Comparison of ENCODE assay signal across 24 cellular contexts in the genomic region with DNA sequence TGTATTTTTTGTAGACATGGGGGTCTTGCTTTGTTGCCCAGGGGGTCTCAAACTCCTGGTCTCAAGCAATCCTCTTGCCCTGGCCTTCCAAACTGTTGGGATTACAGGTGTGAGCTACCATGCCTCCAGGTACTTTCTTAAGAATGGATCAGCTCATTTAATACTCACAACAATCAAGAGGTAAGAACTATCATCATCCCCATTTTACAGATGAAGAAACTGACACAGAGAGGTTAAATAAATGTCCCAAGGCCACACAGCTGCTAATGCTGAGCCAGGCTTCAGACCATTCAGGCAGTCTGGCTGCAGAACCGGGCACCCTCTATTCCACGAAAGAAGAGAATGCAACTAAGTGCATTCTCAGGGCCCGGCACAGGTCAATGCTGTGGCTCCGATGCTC. TPM values are rescaled to one million over a fixed set of nuclear protein-coding genes. Genes with fewer than 3 reads are reported as not detected.
"Had no signal": no experiment of that assay in that cellular context is flagged by ENCODE, and none has a peak within 500 bp of the region (broad histone marks: within the 10 kb centered on the region; RNA-seq: fewer than 3 reads in every experiment).

No MANE protein-coding gene starts in this region.

- H3K4me3 Mint-ChIP-seq: activated CD4-positive, alpha-beta memory T cell treated with anti-CD3 and anti-CD28 coated beads, Interleukin-2, amount 10 ng/mL, durations not matched to agents 7 days and 5 days; activated CD4-positive, alpha-beta T cell treated with anti-CD3 and anti-CD28 coated beads, Interleukin-2, amount 10 ng/mL, durations not matched to agents 24 days and 14 days; activated T-helper 1 cell treated with anti-CD3 and anti-CD28 coated beads, Interleukin-12 subunit alpha, Interleukin-12 subunit beta, Interleukin-2, Interleukin-4 antibody, amounts not matched to agents 30 ng/mL and 10 ng/mL and 1 ng/mL, durations not matched to agents 14 hours and 24 hours and 36 hours; central memory CD8-positive, alpha-beta T cell; naive thymus-derived CD4-positive, alpha-beta T cell; stimulated activated effector memory CD8-positive, alpha-beta T cell treated with anti-CD3 and anti-CD28 coated beads, Interleukin-12 subunit alpha, Interleukin-12 subunit beta, amount 100 ng/mL, for 72 hours; stimulated activated naive CD8-positive, alpha-beta T cell treated with anti-CD3 and anti-CD28 coated beads, Interleukin-15, amount 100 ng/mL, for 72 hours; T-helper 17 cell had no signal

- H3K9me3 ChIP-seq: ascending aorta, neutrophil, pancreas, tibial artery, uterus had no signal

- DNase-seq: activated CD4-positive, alpha-beta memory T cell treated with anti-CD3 and anti-CD28 coated beads, Interleukin-2, amount 10 ng/mL, durations not matched to agents 7 days and 5 days; activated CD4-positive, alpha-beta T cell treated with anti-CD3 and anti-CD28 coated beads, Interleukin-2, amount 10 ng/mL, durations not matched to agents 24 days and 14 days; brain microvascular endothelial cell; effector memory CD4-positive, alpha-beta T cell; glutamatergic neuron; mesenchymal stem cell; naive thymus-derived CD4-positive, alpha-beta T cell; stimulated activated CD4-positive, alpha-beta T cell treated with anti-CD3 and anti-CD28 coated beads, Interleukin-2, amount 100 ng/mL, for 24 hours; stimulated activated naive CD8-positive, alpha-beta T cell treated with anti-CD3 and anti-CD28 coated beads, Interleukin-15, amount 100 ng/mL, for 72 hours; T-helper 17 cell; tibial artery had no signal

- H3K4me1 Mint-ChIP-seq: activated CD4-positive, alpha-beta memory T cell treated with anti-CD3 and anti-CD28 coated beads, Interleukin-2, amount 10 ng/mL, durations not matched to agents 7 days and 5 days; activated CD4-positive, alpha-beta T cell treated with anti-CD3 and anti-CD28 coated beads, Interleukin-2, amount 10 ng/mL, durations not matched to agents 24 days and 14 days; central memory CD8-positive, alpha-beta T cell had no signal

- H3K36me3 Mint-ChIP-seq: activated naive CD4-positive, alpha-beta T cell treated with anti-CD3 and anti-CD28 coated beads, Interleukin-2, amount 50 U/mL, for 72 hours had no signal

- ATAC-seq: activated naive CD4-positive, alpha-beta T cell treated with anti-CD3 and anti-CD28 coated beads, Interleukin-2, amount 50 U/mL, for 72 hours; esophagus mucosa; naive thymus-derived CD4-positive, alpha-beta T cell; pancreas; stimulated activated effector memory CD8-positive, alpha-beta T cell treated with anti-CD3 and anti-CD28 coated beads, Interleukin-12 subunit alpha, Interleukin-12 subunit beta, amount 100 ng/mL, for 72 hours; stimulated activated naive CD8-positive, alpha-beta T cell treated with anti-CD3 and anti-CD28 coated beads, Interleukin-15, amount 100 ng/mL, for 72 hours; T-helper 17 cell had no signal

- H3K27me3 Mint-ChIP-seq: activated CD4-positive, alpha-beta memory T cell treated with anti-CD3 and anti-CD28 coated beads, Interleukin-2, amount 10 ng/mL, durations not matched to agents 7 days and 5 days; activated CD4-positive, alpha-beta T cell treated with anti-CD3 and anti-CD28 coated beads, Interleukin-2, amount 10 ng/mL, durations not matched to agents 24 days and 14 days; central memory CD8-positive, alpha-beta T cell; naive thymus-derived CD4-positive, alpha-beta T cell; stimulated activated naive CD8-positive, alpha-beta T cell treated with anti-CD3 and anti-CD28 coated beads, Interleukin-15, amount 100 ng/mL, for 72 hours; T-helper 17 cell had no signal

- H3K4me3 ChIP-seq: ascending aorta, pancreas, skin epidermis, tibial artery, uterus had no signal

- H3K4me1 ChIP-seq: ascending aorta, pancreas, tibial artery had no signal

- H3K27ac Mint-ChIP-seq: activated CD4-positive, alpha-beta memory T cell treated with anti-CD3 and anti-CD28 coated beads, Interleukin-2, amount 10 ng/mL, durations not matched to agents 7 days and 5 days; activated CD4-positive, alpha-beta T cell treated with anti-CD3 and anti-CD28 coated beads, Interleukin-2, amount 10 ng/mL, durations not matched to agents 24 days and 14 days; activated T-helper 1 cell treated with anti-CD3 and anti-CD28 coated beads, Interleukin-12 subunit alpha, Interleukin-12 subunit beta, Interleukin-2, Interleukin-4 antibody, amounts not matched to agents 30 ng/mL and 10 ng/mL and 1 ng/mL, durations not matched to agents 14 hours and 24 hours and 36 hours; T-helper 17 cell had no signal

- H3K36me3 ChIP-seq: neutrophil, pancreas, uterus had no signal

- H3K27me3 ChIP-seq: ascending aorta, brain microvascular endothelial cell, neutrophil, pancreas, tibial artery, uterus had no signal

- H3K27ac ChIP-seq: ascending aorta, brain microvascular endothelial cell, neutrophil, pancreas, tibial artery had no signal

- H3K9me3 Mint-ChIP-seq: activated CD4-positive, alpha-beta memory T cell treated with anti-CD3 and anti-CD28 coated beads, Interleukin-2, amount 10 ng/mL, durations not matched to agents 7 days and 5 days; activated CD4-positive, alpha-beta T cell treated with anti-CD3 and anti-CD28 coated beads, Interleukin-2, amount 10 ng/mL, durations not matched to agents 24 days and 14 days; activated naive CD4-positive, alpha-beta T cell treated with anti-CD3 and anti-CD28 coated beads, Interleukin-2, amount 50 U/mL, for 72 hours; activated T-helper 1 cell treated with anti-CD3 and anti-CD28 coated beads, Interleukin-12 subunit alpha, Interleukin-12 subunit beta, Interleukin-2, Interleukin-4 antibody, amounts not matched to agents 30 ng/mL and 10 ng/mL and 1 ng/mL, durations not matched to agents 14 hours and 24 hours and 36 hours; central memory CD8-positive, alpha-beta T cell; naive thymus-derived CD4-positive, alpha-beta T cell; stimulated activated effector memory CD8-positive, alpha-beta T cell treated with anti-CD3 and anti-CD28 coated beads, Interleukin-12 subunit alpha, Interleukin-12 subunit beta, amount 100 ng/mL, for 72 hours; stimulated activated naive CD8-positive, alpha-beta T cell treated with anti-CD3 and anti-CD28 coated beads, Interleukin-15, amount 100 ng/mL, for 72 hours had no signal

RNA-seq across cellular contexts. Expression of gene ADGRG5, which starts 28.1 kb away (rescaled TPM):
- total RNA-seq: ascending aorta, dermis microvascular lymphatic vessel endothelial cell, endothelial cell of umbilical vein, pulmonary artery endothelial cell had no signal
- polyA plus RNA-seq: endothelial cell of umbilical vein had no signal
